In genomic region chr15:69623521-69624513, GRCh38 we compare ENCODE assay signal across 15 cellular contexts.
DNase-seq lines count a peak whose midpoint lies in the region; ATAC-seq and TF ChIP-seq lines count a peak whose summit lies in the region.
"Had no signal": no experiment of that assay in that cellular context is flagged by ENCODE, and none has a peak within 500 bp of the region (broad histone marks: within the 10 kb centered on the region; RNA-seq: fewer than 3 reads in every experiment).

No MANE protein-coding gene starts in this region.

- H3K4me1 ChIP-seq in foreskin keratinocyte = no peaks in the 10 kb centered on the region
- H3K4me1 ChIP-seq: gastrocnemius medialis had no signal

- peak overlapping the region; percentile 24 for H3K27ac ChIP-seq in foreskin keratinocyte
- H3K27ac ChIP-seq: 22Rv1, C4-2B, gastrocnemius medialis, left lung had no signal

- peak; percentile 37 for DNase-seq in DMS 273 (lab: John Stamatoyannopoulos, UW; ENCODE audit: unreplicated experiment)
- DNase-seq in DMS 273 treated with DMSO at 0.1 percent for 48 hours (lab: John Stamatoyannopoulos, UW) = no peak
- DNase-seq in stimulated activated CD4-positive, alpha-beta T cell treated with anti-CD3 and anti-CD28 coated beads, Interleukin-1b, Interleukin-23, amount 100 ng/mL, for 48 hours = peak; percentile 30
- DNase-seq in stimulated activated CD4-positive, alpha-beta T cell treated with anti-CD3 and anti-CD28 coated beads, Interleukin-15, amount 100 ng/mL, for 24 hours = no peak
- peak; percentile 15 to 53 for DNase-seq in foreskin keratinocyte
- DNase-seq in NCI-H1694 treated with DMSO at 0.1 percent for 48 hours (lab: John Stamatoyannopoulos, UW) = no peak
- DNase-seq in NCI-H2029 treated with DMSO at 0.1 percent for 48 hours (lab: John Stamatoyannopoulos, UW) = no peak
- DNase-seq: gastrocnemius medialis, left lung, MM.1S, NCI-H1930 had no signal

- H3K27me3 ChIP-seq in foreskin keratinocyte = peaks cover 16% of the 10 kb centered on the region
- H3K27me3 ChIP-seq: tibial nerve had no signal

- TF ChIP-seq CTCF in foreskin keratinocyte (conservative IDR thresholded peaks at IDR 0.05) = no peak

- ATAC-seq in foreskin keratinocyte = peak; percentile 80
- no peak for ATAC-seq in GM21786 (IDR thresholded peaks at IDR 0.05; ENCODE audit: unreplicated experiment)
- ATAC-seq: gastrocnemius medialis, left lung had no signal

Comparison
In these comparisons a context has a peak if more than half of its experiments do, and no peak if none do; other contexts are left out.
1. DNase-seq: peak in DMS 273 (single experiment), stimulated activated CD4-positive, alpha-beta T cell treated with anti-CD3 and anti-CD28 coated beads, Interleukin-1b, Interleukin-23, amount 100 ng/mL, for 48 hours (single experiment) and foreskin keratinocyte (2 of 2); none in DMS 273 treated with DMSO at 0.1 percent for 48 hours (single experiment), stimulated activated CD4-positive, alpha-beta T cell treated with anti-CD3 and anti-CD28 coated beads, Interleukin-15, amount 100 ng/mL, for 24 hours (single experiment), NCI-H1694 treated with DMSO at 0.1 percent for 48 hours (single experiment) and NCI-H2029 treated with DMSO at 0.1 percent for 48 hours (single experiment).